ENCODE assay signal across 17 cellular contexts in genomic region chr5:67059747-67060490, GRCh38.
DNase-seq lines count a peak whose midpoint lies in the region; ATAC-seq and TF ChIP-seq lines count a peak whose summit lies in the region.
"Had no signal": no experiment of that assay in that cellular context is flagged by ENCODE, and none has a peak within 500 bp of the region (broad histone marks: within the 10 kb centered on the region; RNA-seq: fewer than 3 reads in every experiment).

No MANE protein-coding gene starts in this region.

- H3K27ac ChIP-seq in breast epithelium = no peak overlapping the region
- H3K27ac ChIP-seq: neutrophil had no signal

- no peaks in the 10 kb centered on the region for H3K4me1 ChIP-seq in breast epithelium

- no peaks in the 10 kb centered on the region for H3K27me3 Mint-ChIP-seq in MCF 10A (ENCODE audit: insufficient read depth, unreplicated experiment)

- POLR2A ChIA-PET in MCF 10A (lab: Yijun Ruan, JAX) = interaction anchor here (0.6 to 2.7 kb wide), 13 partner anchors 9 to 231 kb away, joined by 3 to 23 read pairs (median 5); no protein-coding TSS in a partner anchor
- POLR2A ChIA-PET in GM10248 (lab: Yijun Ruan, JAX) = no interaction called here

- TF ChIP-seq CTCF in MCF 10A (IDR thresholded peaks at IDR 0.05; ENCODE audit: unreplicated experiment) = no peak
- TF ChIP-seq CTCF in breast epithelium (IDR thresholded peaks at IDR 0.05) = no peak
- TF ChIP-seq CTCF in fibroblast of pulmonary artery (IDR thresholded peaks at IDR 0.05; ENCODE audit: low read length, missing control alignments) = no peak
- no peak for TF ChIP-seq CTCF in GM10248 (IDR thresholded peaks at IDR 0.05; ENCODE audit: control extremely low read depth, extremely low read depth, low read depth, missing control alignments)

- H3K27me3 ChIP-seq in breast epithelium = no peaks in the 10 kb centered on the region
- H3K27me3 ChIP-seq: neutrophil had no signal

- ATAC-seq in HG03139 (IDR thresholded peaks at IDR 0.05; ENCODE audit: unreplicated experiment) = no peak

- H3K4me1 Mint-ChIP-seq in MCF 10A (ENCODE audit: insufficient read depth, unreplicated experiment) = peaks cover 39% of the 10 kb centered on the region

- H3K36me3 Mint-ChIP-seq in MCF 10A (ENCODE audit: insufficient read depth, unreplicated experiment) = peaks cover 41% of the 10 kb centered on the region

- H3K4me3 ChIP-seq in breast epithelium (no peak overlapping the region), fibroblast of pulmonary artery (replicated peaks; ENCODE audit: low read depth, low read length) (peak overlapping the region; percentile 28)

- intact Hi-C loops in MCF 10A (cut with micrococcal nuclease) = loop anchor here (5.0 kb wide), 1 partner anchor 53 kb away; no protein-coding TSS in a partner anchor
- intact Hi-C loops in breast epithelium (cut with DNase I; ENCODE audit: low total_unique reads) = no loop called here

- peak overlapping the region; percentile 15 for H3K4me3 Mint-ChIP-seq in MCF 10A (ENCODE audit: unreplicated experiment)
- H3K4me3 Mint-ChIP-seq: activated T-helper 1 cell treated with anti-CD3 and anti-CD28 coated beads, Interleukin-12 subunit alpha, Interleukin-12 subunit beta, Interleukin-2, Interleukin-4 antibody, amounts not matched to agents 30 ng/mL and 10 ng/mL and 1 ng/mL, durations not matched to agents 14 hours and 24 hours and 36 hours; CD8-positive, alpha-beta memory T cell had no signal

- H3K27ac Mint-ChIP-seq in MCF 10A (ENCODE audit: low read depth, unreplicated experiment) = peak overlapping the region; percentile 83
- H3K27ac Mint-ChIP-seq: activated T-helper 1 cell treated with anti-CD3 and anti-CD28 coated beads, Interleukin-12 subunit alpha, Interleukin-12 subunit beta, Interleukin-2, Interleukin-4 antibody, amounts not matched to agents 30 ng/mL and 10 ng/mL and 1 ng/mL, durations not matched to agents 14 hours and 24 hours and 36 hours had no signal

- peaks cover 8% of the 10 kb centered on the region for H3K9me3 Mint-ChIP-seq in MCF 10A (ENCODE audit: unreplicated experiment)
- H3K9me3 Mint-ChIP-seq: activated T-helper 1 cell treated with anti-CD3 and anti-CD28 coated beads, Interleukin-12 subunit alpha, Interleukin-12 subunit beta, Interleukin-2, Interleukin-4 antibody, amounts not matched to agents 30 ng/mL and 10 ng/mL and 1 ng/mL, durations not matched to agents 14 hours and 24 hours and 36 hours; CD8-positive, alpha-beta memory T cell had no signal

- TF ChIP-seq POLR2A in breast epithelium (IDR thresholded peaks at IDR 0.05) = no peak

- H3K36me3 ChIP-seq in breast epithelium = no peaks in the 10 kb centered on the region
- H3K36me3 ChIP-seq: neutrophil had no signal

- DNase-seq in MCF 10A (ENCODE audit: unreplicated experiment) = peak; percentile 49
- no peak for DNase-seq in breast epithelium (ENCODE audit: low spot score in 2 of 2)
- DNase-seq in amniotic epithelial cell (ENCODE audit: low read depth) = peak; percentile 41
- peak; percentile 81 for DNase-seq in fibroblast of pulmonary artery (ENCODE audit: low read depth)
- DNase-seq in smooth muscle cell of the brain vasculature (ENCODE audit: low read depth, low spot score) = peak; percentile 96
- DNase-seq in NCI-H774 (lab: John Stamatoyannopoulos, UW) = no peak
- no peak for DNase-seq in GM10248 (ENCODE audit: extremely low spot score)
- DNase-seq: activated CD4-positive, alpha-beta T cell treated with anti-CD3 and anti-CD28 coated beads, Interleukin-2, amount 50 U/mL, for 48 hours; anterior cingulate cortex; CD8-positive, alpha-beta memory T cell; GF-D8; GOT3; NCI-H187; NCI-H748 treated with DMSO at 0.1 percent for 48 hours had no signal

- no TSS peak for BruUV-seq in MCF 10A (replicated peaks; lab: Mats Ljungman, UMichigan)

- CTCF ChIA-PET in MCF 10A (lab: Yijun Ruan, JAX) (interaction anchor here (0.9 to 1.4 kb wide), 6 partner anchors 10 to 73 kb away, joined by 3 to 4 read pairs (median 3); no protein-coding TSS in a partner anchor), GM10248 (lab: Yijun Ruan, JAX) (interaction anchor here (0.9 to 1.2 kb wide), 2 partner anchors 13 to 23 kb away, joined by 3 read pairs; no protein-coding TSS in a partner anchor)

- H3K9me3 ChIP-seq in breast epithelium = no peaks in the 10 kb centered on the region
- H3K9me3 ChIP-seq: neutrophil had no signal

Comparison
In these comparisons a context has a peak if more than half of its experiments do, and no peak if none do; other contexts are left out.
1. DNase-seq: peak in MCF 10A (single experiment), amniotic epithelial cell (single experiment), fibroblast of pulmonary artery (single experiment) and smooth muscle cell of the brain vasculature (single experiment); none in breast epithelium (0 of 2), NCI-H774 (single experiment) and GM10248 (single experiment).